In genomic region chr6:70371454-70372105, GRCh38 we compare ENCODE assay signal across 8 cellular contexts. TPM values are rescaled to one million over a fixed set of nuclear protein-coding genes. Genes with fewer than 3 reads are reported as not detected.
DNase-seq lines count a peak whose midpoint lies in the region; ATAC-seq and TF ChIP-seq lines count a peak whose summit lies in the region.

No MANE protein-coding gene starts in this region.

- H3K27ac ChIP-seq in osteoblast (ENCODE audit: low read depth, low read length): no peak overlapping the region

- TF ChIP-seq CTCF in epithelial cell of proximal tubule (conservative IDR thresholded peaks at IDR 0.05; ENCODE audit: low read depth, low read length) (peak; percentile 75), osteoblast (IDR thresholded peaks at IDR 0.05; ENCODE audit: extremely low read depth, low read depth, low read length) (peak; percentile 73)

- peaks cover 18% of the 10 kb centered on the region for H3K27me3 ChIP-seq in osteoblast (ENCODE audit: insufficient read depth, low read length)

- H3K4me2 ChIP-seq in osteoblast (ENCODE audit: insufficient read depth, low read length): no peak overlapping the region

- no peaks in the 10 kb centered on the region for H3K36me3 ChIP-seq in osteoblast (ENCODE audit: insufficient read depth, low read length)

- in situ Hi-C loops in Caki2 (cut with HindIII; ENCODE audit: low pct_unique_long_range_greater_than_20kb, low sequenced_read_pairs): no loop called here

- H4K20me1 ChIP-seq in osteoblast (ENCODE audit: insufficient read depth, low read length): no peaks in the 10 kb centered on the region

- H3K4me3 ChIP-seq in epithelial cell of proximal tubule (ENCODE audit: low read depth, low read length) (no peak overlapping the region), osteoblast (ENCODE audit: insufficient read depth, low read length) (no peak overlapping the region)

- ATAC-seq in GM21381 (IDR thresholded peaks at IDR 0.05; ENCODE audit: unreplicated experiment) (peak; percentile 43), HG03442 (IDR thresholded peaks at IDR 0.05; ENCODE audit: unreplicated experiment) (no peak), HG03378 (IDR thresholded peaks at IDR 0.05; ENCODE audit: unreplicated experiment) (no peak)

- no peaks in the 10 kb centered on the region for H3K9me3 ChIP-seq in osteoblast (ENCODE audit: low read depth, low read length)

- no peak overlapping the region for H2AFZ ChIP-seq in osteoblast (ENCODE audit: low read length)

- no peaks in the 10 kb centered on the region for H3K4me1 ChIP-seq in osteoblast (ENCODE audit: insufficient read depth, low read length)

- DNase-seq in Caki2 (ENCODE audit: low read depth) (peak; percentile 51), NCI-H1092 (lab: John Stamatoyannopoulos, UW) (peak; percentile 3), SHP77 (lab: John Stamatoyannopoulos, UW) (peak; percentile 48 to 56), epithelial cell of proximal tubule (ENCODE audit: low read depth) (no peak), osteoblast (ENCODE audit: insufficient read length, low spot score, missing footprints) (no peak)

- H3K79me2 ChIP-seq in osteoblast (ENCODE audit: insufficient read depth, low read length): no peaks in the 10 kb centered on the region

RNA-seq across cellular contexts. Expression of gene FAM135A, which starts 41.7 kb away (rescaled TPM):
- total RNA-seq in Caki2 (2014; rRNA removed; shearing (Covaris generic); ENCODE audit: low replicate concordance): 2.5 and 3.6 TPM in 2 replicates
- total RNA-seq in epithelial cell of proximal tubule (18.4 and 25.1 TPM in 2 replicates), osteoblast (16.2 and 16.3 TPM in 2 replicates)

Comparison
In these comparisons a context has a peak if more than half of its experiments do, and no peak if none do; other contexts are left out.
1. DNase-seq: peak in Caki2 (single experiment), NCI-H1092 (single experiment) and SHP77 (2 of 2); none in epithelial cell of proximal tubule (single experiment) and osteoblast (single experiment).